In genomic region chr11:83159901-83160865, GRCh38 we compare ENCODE assay signal across 8 cellular contexts. TPM values are rescaled to one million over a fixed set of nuclear protein-coding genes. Genes with fewer than 3 reads are reported as not detected.
DNase-seq lines count a peak whose midpoint lies in the region; ATAC-seq and TF ChIP-seq lines count a peak whose summit lies in the region.

No MANE protein-coding gene starts in this region.

- H2BK5ac ChIP-seq in neuronal stem cell (ENCODE audit: low read length) = no peak overlapping the region

- H3K23ac ChIP-seq in neuronal stem cell (ENCODE audit: low read depth, low read length, poor library complexity) = no peak overlapping the region

- peak overlapping the region in 6 of 7 donors; percentile 64 to 100 (median 85) for H3K27ac Mint-ChIP-seq in CD14-positive monocyte
- H3K27ac Mint-ChIP-seq in brain = peak overlapping the region; percentile 26 to 100 (median 100)

- no peaks in the 10 kb centered on the region for H3K79me1 ChIP-seq in neuronal stem cell (ENCODE audit: low read depth, low read length)

- no peak overlapping the region for H3K4ac ChIP-seq in neuronal stem cell (ENCODE audit: low read length)

- H3K27ac ChIP-seq in KMS-11 (peak overlapping the region; percentile 29; the same call in 1 of the 2 replicates), vagina (peak overlapping the region; percentile 99), neuronal stem cell (replicated peaks; ENCODE audit: low read length) (no peak overlapping the region)

- peaks cover 47% of the 10 kb centered on the region for H4K20me1 ChIP-seq in KMS-11 (ENCODE audit: insufficient read depth)

- no peak overlapping the region for H4K8ac ChIP-seq in neuronal stem cell (ENCODE audit: low read depth, low read length)

- H3K36me3 Mint-ChIP-seq in CD14-positive monocyte (peaks cover 33 to 39% of the 10 kb centered on the region in 2 donors), brain (peaks cover 54% of the 10 kb centered on the region)

- H2AFZ ChIP-seq in KMS-11 (ENCODE audit: low read depth) (no peak overlapping the region), neuronal stem cell (ENCODE audit: low read length) (no peak overlapping the region)

- H3K18ac ChIP-seq in neuronal stem cell (ENCODE audit: low read length) = no peak overlapping the region

- H3K4me1 Mint-ChIP-seq in CD14-positive monocyte = peaks cover 32% of the 10 kb centered on the region
- H3K4me1 Mint-ChIP-seq in brain = peaks cover 49% of the 10 kb centered on the region

- H2BK120ac ChIP-seq in neuronal stem cell (ENCODE audit: low read depth, low read length) = no peak overlapping the region

- H3K14ac ChIP-seq in neuronal stem cell (ENCODE audit: low read length) = no peak overlapping the region

- H3K4me1 ChIP-seq in KMS-11 (ENCODE audit: low read depth, poor library complexity, severe bottlenecking) (peaks cover 53% of the 10 kb centered on the region), vagina (peaks cover 62% of the 10 kb centered on the region), neuronal stem cell (ENCODE audit: control insufficient read depth in 2 of 2, insufficient read depth in 1 of 2, low read depth in 1 of 2, low read length in 2 of 2) (peaks cover 4 to 13% of the 10 kb centered on the region in 2 donors)

- H2AK5ac ChIP-seq in neuronal stem cell (ENCODE audit: low read depth, low read length) = no peak overlapping the region

- H3K9ac ChIP-seq in KMS-11 (peak overlapping the region; percentile 15; the same call in 1 of the 2 replicates), neuronal stem cell (ENCODE audit: low read depth, low read length, poor library complexity) (no peak overlapping the region)

- H3K4me3 Mint-ChIP-seq in CD14-positive monocyte = peak overlapping the region; percentile 98 to 99
- H3K4me3 Mint-ChIP-seq in brain = peak overlapping the region; percentile 100

- no peak for ATAC-seq in HG03025 (IDR thresholded peaks at IDR 0.05; ENCODE audit: low FRiP score, unreplicated experiment)

- DNase-seq in CD14-positive monocyte (ENCODE audit: low spot score) = no peak
- peak; percentile 41 for DNase-seq in medulla oblongata (ENCODE audit: extremely low spot score)
- DNase-seq in vagina (ENCODE audit: extremely low spot score in 2 of 2) = no peak
- DNase-seq in SKM-1 (lab: John Stamatoyannopoulos, UW; ENCODE audit: unreplicated experiment) = no peak
- no peak for DNase-seq in neuronal stem cell (ENCODE audit: low spot score)

- TF ChIP-seq POLR2A in vagina (IDR thresholded peaks at IDR 0.05) = no peak

- H3K9me3 Mint-ChIP-seq in CD14-positive monocyte = peaks cover 0 to 4% (median 0%) of the 10 kb centered on the region in 7 donors
- peaks cover 0 to 2% (median 0%) of the 10 kb centered on the region in 5 experiments for H3K9me3 Mint-ChIP-seq in brain

- peaks cover 10% of the 10 kb centered on the region; the same call in 1 of the 2 replicates for H3K36me3 ChIP-seq in KMS-11 (ENCODE audit: insufficient read depth)
- H3K36me3 ChIP-seq in vagina = peaks cover 0 to 10% of the 10 kb centered on the region in 2 donors
- peaks cover 9 to 70% of the 10 kb centered on the region in 2 donors for H3K36me3 ChIP-seq in neuronal stem cell (replicated peaks in 1 of 2; ENCODE audit: control insufficient read depth in 2 of 2, insufficient read depth in 2 of 2, low read length in 2 of 2)

- H2BK15ac ChIP-seq in neuronal stem cell (ENCODE audit: low read length) = no peak overlapping the region

- H3K4me2 ChIP-seq in KMS-11 (peak overlapping the region; percentile 98), neuronal stem cell (ENCODE audit: insufficient read depth, low read length, poor library complexity, severe bottlenecking) (no peak overlapping the region)

- no CpG with 5 or more reads among the region's 6 CpGs for WGBS in neuronal stem cell (ENCODE audit: extremely low coverage in 2 of 2, insufficient read length in 2 of 2, insufficient replicate concordance in 1 of 2), 2 donors

- intact Hi-C loops in CD14-positive monocyte (cut with micrococcal nuclease) = loop anchor here in 1 of 2 donors (5.0 kb wide), 3 partner anchors 88 to 258 kb away; partner anchors contain the start of genes CCDC90B, DDIAS, PRCP and RAB30
- intact Hi-C loops in vagina (cut with DNase I) = no loop called here

- no peak overlapping the region for H3K4me3 ChIP-seq in KMS-11 (IDR thresholded peaks at IDR 0.05; ENCODE audit: insufficient read depth, low read depth, low read length)
- peak overlapping the region; percentile 92 to 93 for H3K4me3 ChIP-seq in vagina
- peak overlapping the region in 1 of 2 donors; percentile 94 for H3K4me3 ChIP-seq in neuronal stem cell (ENCODE audit: low read length in 2 of 2)

- TF ChIP-seq CTCF in CD14-positive monocyte (IDR thresholded peaks at IDR 0.05) (no peak), KMS-11 (conservative IDR thresholded peaks at IDR 0.05; ENCODE audit: low read depth, low read length) (no peak), brain (conservative IDR thresholded peaks at IDR 0.05) (no peak), vagina (IDR thresholded peaks at IDR 0.05) (no peak)

- no peak overlapping the region for H4K91ac ChIP-seq in neuronal stem cell (ENCODE audit: low read depth, low read length, poor library complexity)

- no peaks in the 10 kb centered on the region for H3K9me3 ChIP-seq in vagina
- H3K9me3 ChIP-seq in neuronal stem cell (replicated peaks in 1 of 2; ENCODE audit: control insufficient read depth in 2 of 2, insufficient read depth in 1 of 2, low read depth in 1 of 2, low read length in 2 of 2) = no peaks in the 10 kb centered on the region

- H3K27me3 Mint-ChIP-seq in CD14-positive monocyte (ENCODE audit: low read depth in 3 of 3) = peaks cover 0 to 1% (median 0%) of the 10 kb centered on the region in 3 donors
- H3K27me3 Mint-ChIP-seq in brain = peaks cover 13% of the 10 kb centered on the region

- H3K79me2 ChIP-seq in KMS-11 (ENCODE audit: insufficient read depth, low read depth) = peaks cover 81% of the 10 kb centered on the region

- H3K27me3 ChIP-seq in KMS-11 (ENCODE audit: insufficient read depth, low read depth) = no peaks in the 10 kb centered on the region
- no peaks in the 10 kb centered on the region for H3K27me3 ChIP-seq in vagina
- no peaks in the 10 kb centered on the region for H3K27me3 ChIP-seq in neuronal stem cell (ENCODE audit: control insufficient read depth in 3 of 3, insufficient read depth in 3 of 3, low read depth in 1 of 3, low read length in 3 of 3)

- H2BK12ac ChIP-seq in neuronal stem cell (ENCODE audit: low read length) = no peak overlapping the region

RNA-seq across cellular contexts. Expression of gene PCF11, which starts 3.3 kb away (rescaled TPM):
- 10 to 100 TPM in 1 of 2 donors, 1 to 10 TPM in 1; 8.3 to 15.7 TPM for polyA plus RNA-seq in CD14-positive monocyte
- 21.0 TPM for polyA plus RNA-seq in brain (ENCODE audit: insufficient read depth, low read depth, low replicate concordance)
- total RNA-seq in vagina = 102 TPM
- 38.7 TPM for polyA plus RNA-seq in neuronal stem cell (2013, experiment 1 of 2)
- 37.3 TPM for polyA plus RNA-seq in neuronal stem cell (2013, experiment 2 of 2)

RNA-seq across cellular contexts. Expression of gene ANKRD42, which starts 33.3 kb away (rescaled TPM):
- polyA plus RNA-seq in CD14-positive monocyte = 1 to 10 TPM; 4.3 to 6.2 TPM
- polyA plus RNA-seq in brain (ENCODE audit: insufficient read depth, low read depth, low replicate concordance) = 2.8 TPM
- 10.3 TPM for total RNA-seq in vagina
- polyA plus RNA-seq in neuronal stem cell (2013, experiment 1 of 2) = 4.3 TPM
- 4.2 TPM for polyA plus RNA-seq in neuronal stem cell (2013, experiment 2 of 2)
